9 cellular contexts compared by ENCODE assay signal in genomic region chr2:206164261-206164862, GRCh38. TPM values are rescaled to one million over a fixed set of nuclear protein-coding genes. Genes with fewer than 3 reads are reported as not detected.
DNase-seq lines count a peak whose midpoint lies in the region; ATAC-seq, FAIRE-seq and TF ChIP-seq lines count a peak whose summit lies in the region.
"Had no signal": no experiment of that assay in that cellular context is flagged by ENCODE, and none has a peak within 500 bp of the region (broad histone marks: within the 10 kb centered on the region; RNA-seq: fewer than 3 reads in every experiment).

No MANE protein-coding gene starts in this region.

- CTCF ChIA-PET in MCF 10A (lab: Yijun Ruan, JAX) = interaction anchor here (0.6 to 5.9 kb wide), 21 partner anchors 12 to 755 kb away, joined by 3 to 50 read pairs (median 4); a partner anchor contains a TSS
- CTCF ChIA-PET in HepG2 (lab: Yijun Ruan, JAX; ENCODE audit: low intra/inter-chr PET ratio, low total read pairs) = no interaction called here

- H3K27ac Mint-ChIP-seq in MCF 10A (ENCODE audit: low read depth, unreplicated experiment) = no peak overlapping the region

- H3K9me3 ChIP-seq in HepG2 (ENCODE audit: low read length) = no peaks in the 10 kb centered on the region
- H3K9me3 ChIP-seq in vagina = no peaks in the 10 kb centered on the region

- WGBS in HepG2 (ENCODE audit: low lambda C conversion rate) = 62% methylated on average over 2 of the region's 2 CpGs

- H4K20me1 ChIP-seq in HepG2 (ENCODE audit: insufficient read depth, low read length) = peaks cover 15% of the 10 kb centered on the region

- peaks cover 34% of the 10 kb centered on the region for H3K4me1 ChIP-seq in HepG2 (ENCODE audit: insufficient read depth, low read length)
- H3K4me1 ChIP-seq in vagina = peaks cover 11% of the 10 kb centered on the region

- H3K27me3 Mint-ChIP-seq in MCF 10A (ENCODE audit: insufficient read depth, unreplicated experiment) = no peaks in the 10 kb centered on the region
- H3K27me3 Mint-ChIP-seq: IgD-negative memory B cell had no signal

- no peak for TF ChIP-seq EP300 in HepG2 (IDR thresholded peaks at IDR 0.05; ENCODE audit: low read depth in 2 of 2, low read length in 2 of 2)
- TF ChIP-seq EP300 in HepG2 (CRISPR knock-in tag; IDR thresholded peaks at IDR 0.05; ENCODE audit: borderline replicate concordance) = no peak

- peaks cover 67% of the 10 kb centered on the region for H3K36me3 Mint-ChIP-seq in MCF 10A (ENCODE audit: insufficient read depth, unreplicated experiment)

- no peak overlapping the region for H2AFZ ChIP-seq in HepG2 (ENCODE audit: low read length)

- DNase-seq in AG08395 (ENCODE audit: low spot score) (peak; percentile 33), ELF-1 (ENCODE audit: low read depth, low spot score) (peak; percentile 8), NCI-H460 (ENCODE audit: extremely low read depth, low read depth) (peak; percentile 46), MCF 10A (ENCODE audit: unreplicated experiment) (peak; percentile 62), HepG2 (ENCODE audit: low spot score) (peak; percentile 34), vagina (ENCODE audit: extremely low spot score in 2 of 2) (no peak)
- DNase-seq in stimulated activated naive CD4-positive, alpha-beta T cell treated with Interleukin-2 at 50 U/mL for 16 hours (lab: John Stamatoyannopoulos, UW) = no peak

- H3K4me3 ChIP-seq in HepG2 (replicated peaks in 1 of 3; ENCODE audit: insufficient read depth in 1 of 3, low read depth in 2 of 3, low read length in 3 of 3) (no peak overlapping the region), vagina (no peak overlapping the region)

- no peaks in the 10 kb centered on the region; a peak in 1 of 5 replicates for H3K27me3 ChIP-seq in HepG2 (ENCODE audit: control insufficient read depth in 1 of 2, insufficient read depth in 2 of 2, low read length in 2 of 2)
- H3K27me3 ChIP-seq in vagina = no peaks in the 10 kb centered on the region

- TF ChIP-seq POLR2A in HepG2 (IDR thresholded peaks at IDR 0.05; ENCODE audit: insufficient read depth in 1 of 2, low read depth in 2 of 2, low read length in 2 of 2) (no peak; a peak in 1 of 4 replicates), vagina (IDR thresholded peaks at IDR 0.05) (no peak)

- in situ Hi-C loops in HepG2 (cut with HindIII; ENCODE audit: extremely low pct_ligation_motif_present, low pct_unique_long_range_greater_than_20kb) = no loop called here

- no peaks in the 10 kb centered on the region for H3K9me3 Mint-ChIP-seq in MCF 10A (ENCODE audit: unreplicated experiment)
- H3K9me3 Mint-ChIP-seq: IgD-negative memory B cell had no signal

- H3K4me3 Mint-ChIP-seq in MCF 10A (ENCODE audit: unreplicated experiment) = no peak overlapping the region

- TF ChIP-seq RAD21 in HepG2 (CRISPR knock-in tag; IDR thresholded peaks at IDR 0.05) = peak; percentile 24; the same call in 1 of the 2 replicates

- peaks cover 12% of the 10 kb centered on the region for H3K4me1 Mint-ChIP-seq in MCF 10A (ENCODE audit: insufficient read depth, unreplicated experiment)

- no peak overlapping the region for H3K9ac ChIP-seq in HepG2 (ENCODE audit: insufficient read depth, low read depth, low read length)

- ATAC-seq in HepG2 (no peak), GM19328 (IDR thresholded peaks at IDR 0.05; ENCODE audit: unreplicated experiment) (no peak)

- peak; percentile 59 for TF ChIP-seq CTCF in MCF 10A (IDR thresholded peaks at IDR 0.05; ENCODE audit: unreplicated experiment)
- TF ChIP-seq CTCF in HepG2 (CRISPR knock-in tag; IDR thresholded peaks at IDR 0.05) = peak; percentile 67
- peak; percentile 35 to 70 (median 62) for TF ChIP-seq CTCF in vagina (IDR thresholded peaks at IDR 0.05)

- intact Hi-C loops in MCF 10A (cut with micrococcal nuclease) (loop anchor here (1.0 to 10.0 kb wide), 4 partner anchors 49 to 393 kb away; partner anchors contain the start of gene ADAM23), HepG2 (cut with micrococcal nuclease; ENCODE audit: unreplicated experiment) (loop anchor here (2.0 to 10.0 kb wide), 2 partner anchors 96 to 390 kb away; no protein-coding TSS in a partner anchor), vagina (cut with DNase I) (no loop called here)

- no TSS peak for BruUV-seq in MCF 10A (replicated peaks; lab: Mats Ljungman, UMichigan)
- no TSS peak for BruUV-seq in HepG2 (replicated peaks; lab: Mats Ljungman, UMichigan)

- POLR2A ChIA-PET in MCF 10A (lab: Yijun Ruan, JAX) = interaction anchor here (1.3 to 2.5 kb wide), 2 partner anchors 49 to 66 kb away, joined by 5 to 8 read pairs; a partner anchor contains a TSS
- POLR2A ChIA-PET in HepG2 (lab: Yijun Ruan, JAX) = no interaction called here

- FAIRE-seq in HepG2 (lab: Jason Lieb, UNC) = no peak

- H3K4me2 ChIP-seq in HepG2 (ENCODE audit: low read depth, low read length) = no peak overlapping the region

- H3K79me2 ChIP-seq in HepG2 (ENCODE audit: insufficient read depth, low read length) = peaks cover 28% of the 10 kb centered on the region

- H3K36me3 ChIP-seq in HepG2 (replicated peaks in 1 of 2; ENCODE audit: control insufficient read depth in 1 of 2, insufficient read depth in 2 of 2, low read length in 2 of 2) (peaks cover 8 to 30% of the 10 kb centered on the region in 2 experiments; a peak in 4 of 5 replicates), vagina (peaks cover 0 to 28% of the 10 kb centered on the region in 2 donors)

- H3K27ac ChIP-seq in HepG2 (ENCODE audit: extremely low read length, insufficient read depth, low read length) = no peak overlapping the region
- no peak overlapping the region for H3K27ac ChIP-seq in vagina

RNA-seq across cellular contexts. Expression of gene EEF1B2, which starts 4.7 kb away (rescaled TPM):
- 1,212 and 1,353 TPM in 2 replicates for total RNA-seq in NCI-H460 (2014; rRNA removed; shearing (Covaris generic))
- 1,161 and 1,782 TPM in 2 replicates for polyA plus RNA-seq in NCI-H460 (2014; cell fraction: nucleus; rRNA removed)
- total RNA-seq in MCF 10A (2022) (1,045 and 1,110 TPM in 2 replicates), HepG2 (2016; rRNA removed; fragmentation: Illumina TruSeq; extraction: Trizol) (1,731 and 2,041 TPM in 2 replicates), vagina (353 TPM)
- total RNA-seq in HepG2 (2016; cell fraction: cytosol; rRNA removed; fragmentation: Illumina TruSeq; extraction: Trizol; ENCODE audit: low read depth) = 2,502 and 2,842 TPM in 2 replicates
- total RNA-seq in HepG2 (2016; cell fraction: insoluble cytoplasmic fraction; rRNA removed; fragmentation: Illumina TruSeq; extraction: Trizol) = 1,728 and 2,113 TPM in 2 replicates
- 4,021 and 4,360 TPM in 2 replicates for total RNA-seq in HepG2 (2016; cell fraction: membrane; rRNA removed; fragmentation: Illumina TruSeq; extraction: Trizol)
- 733 and 787 TPM in 2 replicates for total RNA-seq in HepG2 (2016; cell fraction: nucleus; rRNA removed; fragmentation: Illumina TruSeq; extraction: Trizol)
- 1,124 and 1,284 TPM in 2 replicates for polyA plus RNA-seq in HepG2 (2011; rRNA removed)
- polyA plus RNA-seq in HepG2 (2011; cell fraction: cytosol; rRNA removed) = 1,102 and 1,298 TPM in 2 replicates
- polyA plus RNA-seq in HepG2 (2011; cell fraction: nucleus; rRNA removed) = 405 and 450 TPM in 2 replicates
- 1,299 and 1,825 TPM in 2 replicates for polyA plus RNA-seq in HepG2 (2012)
- polyA plus RNA-seq in HepG2 (2016; cell fraction: cytosol; fragmentation: Illumina TruSeq; extraction: Trizol; ENCODE audit: low read depth) = 2,574 and 2,780 TPM in 2 replicates
- polyA plus RNA-seq in HepG2 (2016; cell fraction: insoluble cytoplasmic fraction; fragmentation: Illumina TruSeq; extraction: Trizol; ENCODE audit: low read depth) = 1,745 and 1,876 TPM in 2 replicates
- polyA plus RNA-seq in HepG2 (2016; cell fraction: membrane; fragmentation: Illumina TruSeq; extraction: Trizol; ENCODE audit: low read depth) = 3,375 and 3,437 TPM in 2 replicates
- polyA plus RNA-seq in HepG2 (2016; cell fraction: nucleus; fragmentation: Illumina TruSeq; extraction: Trizol; ENCODE audit: insufficient read depth, low read depth) = 1,165 and 1,197 TPM in 2 replicates
- polyA minus RNA-seq in HepG2 (2011; rRNA and poly(A)+ RNA removed; ENCODE audit: low replicate concordance) = 599 and 1,204 TPM in 2 replicates
- polyA minus RNA-seq in HepG2 (2011; cell fraction: cytosol; rRNA and poly(A)+ RNA removed) = 406 and 415 TPM in 2 replicates
- polyA minus RNA-seq in HepG2 (2011; cell fraction: nucleus; rRNA and poly(A)+ RNA removed) = 338 and 413 TPM in 2 replicates

RNA-seq across cellular contexts. Expression of gene NDUFS1, which starts 5.1 kb away (rescaled TPM):
- total RNA-seq in NCI-H460 (2014; rRNA removed; shearing (Covaris generic)) = 194 and 203 TPM in 2 replicates
- 145 and 185 TPM in 2 replicates for polyA plus RNA-seq in NCI-H460 (2014; cell fraction: nucleus; rRNA removed)
- 91.9 and 100 TPM in 2 replicates for total RNA-seq in MCF 10A (2022)
- 242 and 396 TPM in 2 replicates for total RNA-seq in HepG2 (2016; rRNA removed; fragmentation: Illumina TruSeq; extraction: Trizol)
- 70.4 and 73.3 TPM in 2 replicates for total RNA-seq in HepG2 (2016; cell fraction: cytosol; rRNA removed; fragmentation: Illumina TruSeq; extraction: Trizol; ENCODE audit: low read depth)
- 239 and 375 TPM in 2 replicates for total RNA-seq in HepG2 (2016; cell fraction: insoluble cytoplasmic fraction; rRNA removed; fragmentation: Illumina TruSeq; extraction: Trizol)
- 61.9 and 76.2 TPM in 2 replicates for total RNA-seq in HepG2 (2016; cell fraction: membrane; rRNA removed; fragmentation: Illumina TruSeq; extraction: Trizol)
- total RNA-seq in HepG2 (2016; cell fraction: nucleus; rRNA removed; fragmentation: Illumina TruSeq; extraction: Trizol) = 111 and 119 TPM in 2 replicates
- polyA plus RNA-seq in HepG2 (2011; rRNA removed) = 102 and 139 TPM in 2 replicates
- 93.2 and 124 TPM in 2 replicates for polyA plus RNA-seq in HepG2 (2011; cell fraction: cytosol; rRNA removed)
- polyA plus RNA-seq in HepG2 (2011; cell fraction: nucleus; rRNA removed) = 33.6 and 45.1 TPM in 2 replicates
- polyA plus RNA-seq in HepG2 (2012) = 110 and 123 TPM in 2 replicates
- polyA plus RNA-seq in HepG2 (2016; cell fraction: cytosol; fragmentation: Illumina TruSeq; extraction: Trizol; ENCODE audit: low read depth) = 10.0 and 11.0 TPM in 2 replicates
- 200 and 204 TPM in 2 replicates for polyA plus RNA-seq in HepG2 (2016; cell fraction: insoluble cytoplasmic fraction; fragmentation: Illumina TruSeq; extraction: Trizol; ENCODE audit: low read depth)
- polyA plus RNA-seq in HepG2 (2016; cell fraction: membrane; fragmentation: Illumina TruSeq; extraction: Trizol; ENCODE audit: low read depth) = 21.5 and 24.6 TPM in 2 replicates
- 67.1 and 72.5 TPM in 2 replicates for polyA plus RNA-seq in HepG2 (2016; cell fraction: nucleus; fragmentation: Illumina TruSeq; extraction: Trizol; ENCODE audit: insufficient read depth, low read depth)
- polyA minus RNA-seq in HepG2 (2011; rRNA and poly(A)+ RNA removed; ENCODE audit: low replicate concordance) = 73.9 and 109 TPM in 2 replicates
- polyA minus RNA-seq in HepG2 (2011; cell fraction: cytosol; rRNA and poly(A)+ RNA removed) = 96.8 and 105 TPM in 2 replicates
- 89.4 and 111 TPM in 2 replicates for polyA minus RNA-seq in HepG2 (2011; cell fraction: nucleus; rRNA and poly(A)+ RNA removed)
- total RNA-seq in vagina = 33.6 TPM

Comparison
In these comparisons a context has a peak if more than half of its experiments do, and no peak if none do; other contexts are left out.
1. DNase-seq: peak in AG08395 (single experiment), ELF-1 (single experiment), NCI-H460 (single experiment), MCF 10A (single experiment) and HepG2 (single experiment); none in vagina (0 of 2) and stimulated activated naive CD4-positive, alpha-beta T cell treated with Interleukin-2 at 50 U/mL for 16 hours (single experiment).
2. Peak in every context shown above with its lines, with median percentiles within 50 percentile points of each other: CTCF ChIP-seq.